In the genomic region with DNA sequence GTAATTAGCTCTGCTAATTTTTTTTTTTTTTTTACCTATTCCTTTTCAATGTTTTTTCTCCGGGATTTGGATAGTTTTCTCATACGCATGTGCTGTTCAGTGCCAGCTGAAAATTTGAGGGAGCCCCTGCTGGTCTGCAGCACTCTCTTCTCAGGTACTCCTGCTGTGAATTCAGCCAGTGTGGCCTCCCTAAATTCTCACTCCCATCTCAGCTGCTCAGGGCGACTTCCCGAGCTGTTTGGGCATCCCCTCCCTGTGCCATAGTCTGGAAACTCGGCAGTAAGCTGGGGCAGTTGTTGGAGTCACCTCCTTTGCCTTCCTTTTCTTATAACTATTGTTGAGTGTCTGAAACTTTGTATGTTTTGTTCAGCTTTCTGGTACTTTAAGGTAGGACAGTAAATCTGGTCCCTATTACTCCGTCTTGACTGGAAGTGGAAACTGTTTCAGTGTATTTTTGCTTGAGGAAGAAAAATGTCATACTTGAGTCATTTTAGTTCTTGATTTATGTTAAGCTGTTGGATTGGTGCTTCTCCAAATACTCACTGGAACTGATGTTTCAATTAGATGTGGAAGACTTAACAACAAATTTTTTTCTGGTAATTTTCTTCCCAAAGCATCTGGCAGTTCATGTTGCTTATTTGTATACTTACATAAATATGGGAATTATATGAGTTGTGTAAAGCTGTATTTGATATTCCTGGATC, we compare ENCODE assay signal across 1 cellular context.
TF ChIP-seq lines count a peak whose summit lies in the region.

No MANE protein-coding gene starts in this region.

TF ChIP-seq in IMR-90, 13 proteins besides CTCF, POLR2A, EP300 and RAD21:
- TF ChIP-seq RCOR1 (IDR thresholded peaks at IDR 0.05; ENCODE audit: insufficient replicate concordance, low read length), result no peak
- TF ChIP-seq NFE2L2 (IDR thresholded peaks at IDR 0.05; ENCODE audit: low read depth, low read length), result no peak
- TF ChIP-seq MAZ (IDR thresholded peaks at IDR 0.05; ENCODE audit: borderline replicate concordance, low read depth, low read length), result no peak
- no peak for TF ChIP-seq RFX5 (IDR thresholded peaks at IDR 0.05; ENCODE audit: low read depth, low read length)
- TF ChIP-seq MAFK (IDR thresholded peaks at IDR 0.05; ENCODE audit: low read depth, low read length), result no peak
- TF ChIP-seq, protein P1, sequence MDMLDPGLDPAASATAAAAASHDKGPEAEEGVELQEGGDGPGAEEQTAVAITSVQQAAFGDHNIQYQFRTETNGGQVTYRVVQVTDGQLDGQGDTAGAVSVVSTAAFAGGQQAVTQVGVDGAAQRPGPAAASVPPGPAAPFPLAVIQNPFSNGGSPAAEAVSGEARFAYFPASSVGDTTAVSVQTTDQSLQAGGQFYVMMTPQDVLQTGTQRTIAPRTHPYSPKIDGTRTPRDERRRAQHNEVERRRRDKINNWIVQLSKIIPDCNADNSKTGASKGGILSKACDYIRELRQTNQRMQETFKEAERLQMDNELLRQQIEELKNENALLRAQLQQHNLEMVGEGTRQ (IDR thresholded peaks at IDR 0.05; ENCODE audit: low read depth, low read length), result no peak
- no peak for TF ChIP-seq FOS (IDR thresholded peaks at IDR 0.05; ENCODE audit: low read depth, low read length)
- TF ChIP-seq CHD1 (IDR thresholded peaks at IDR 0.05; ENCODE audit: low read depth, low read length), result no peak
- TF ChIP-seq BHLHE40 (IDR thresholded peaks at IDR 0.05; ENCODE audit: low read depth, low read length), result no peak
- TF ChIP-seq, protein P2, sequence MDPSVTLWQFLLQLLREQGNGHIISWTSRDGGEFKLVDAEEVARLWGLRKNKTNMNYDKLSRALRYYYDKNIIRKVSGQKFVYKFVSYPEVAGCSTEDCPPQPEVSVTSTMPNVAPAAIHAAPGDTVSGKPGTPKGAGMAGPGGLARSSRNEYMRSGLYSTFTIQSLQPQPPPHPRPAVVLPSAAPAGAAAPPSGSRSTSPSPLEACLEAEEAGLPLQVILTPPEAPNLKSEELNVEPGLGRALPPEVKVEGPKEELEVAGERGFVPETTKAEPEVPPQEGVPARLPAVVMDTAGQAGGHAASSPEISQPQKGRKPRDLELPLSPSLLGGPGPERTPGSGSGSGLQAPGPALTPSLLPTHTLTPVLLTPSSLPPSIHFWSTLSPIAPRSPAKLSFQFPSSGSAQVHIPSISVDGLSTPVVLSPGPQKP (IDR thresholded peaks at IDR 0.05; ENCODE audit: borderline replicate concordance, low read depth, low read length), result no peak
- no peak for TF ChIP-seq MXI1 (IDR thresholded peaks at IDR 0.05; ENCODE audit: borderline replicate concordance, low read depth, low read length)
- no peak for TF ChIP-seq SMC3 (IDR thresholded peaks at IDR 0.05; ENCODE audit: low read depth, low read length)
- no peak for TF ChIP-seq CEBPB (IDR thresholded peaks at IDR 0.05; ENCODE audit: low read depth, low read length)
